Comparison of ENCODE assay signal across 8 cellular contexts in the genomic region with DNA sequence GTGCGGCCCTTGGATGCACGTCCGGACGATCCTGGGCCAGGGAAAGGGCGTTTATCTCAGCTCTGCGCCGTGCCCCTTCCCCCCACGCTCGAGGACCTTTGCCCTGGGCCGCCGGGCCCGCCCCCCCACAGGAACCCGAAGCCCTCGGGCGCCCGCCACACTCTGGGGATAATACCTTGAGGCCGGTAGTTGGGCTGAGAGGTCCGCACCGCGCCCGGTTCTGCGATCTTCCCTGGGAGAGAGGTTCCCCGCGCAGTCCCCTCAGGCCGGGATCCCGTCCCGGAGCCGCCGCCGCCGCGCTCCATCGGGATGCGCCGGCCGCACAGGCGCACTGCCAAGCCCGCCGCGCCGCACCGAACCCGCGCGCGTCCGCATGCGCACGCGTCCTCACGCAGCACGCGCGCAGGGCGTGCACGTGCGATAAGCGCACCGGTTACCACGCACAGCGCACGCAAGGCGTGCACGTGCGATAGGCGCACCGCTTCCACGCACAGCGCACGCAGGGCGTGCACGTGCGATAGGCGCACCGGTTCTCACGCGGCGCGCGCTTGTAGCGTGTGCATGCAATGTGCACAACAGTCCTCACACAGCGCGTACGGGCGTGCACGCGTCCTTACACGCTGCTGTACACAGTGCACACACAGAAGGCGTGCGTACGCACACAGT. TPM values are rescaled to one million over a fixed set of nuclear protein-coding genes. Genes with fewer than 3 reads are reported as not detected.
A peak's percentile ranks its signal among the peaks of the same experiment; 100 is the strongest.
DNase-seq lines count a peak whose midpoint lies in the region; TF ChIP-seq lines count a peak whose summit lies in the region.

MAP7D2 (minus strand) TSS at position 333 of the 666 bp plus-strand sequence; CDS start at position 305, 28 bp downstream.

- DNase-seq in Ammon's horn (ENCODE audit: low spot score) (peak; percentile 4), NCI-H526 treated with DMSO at 0.1 percent for 48 hours (lab: John Stamatoyannopoulos, UW) (peak; percentile 37), esophagus muscularis mucosa (ENCODE audit: extremely low spot score) (no peak), NCI-H774 (lab: John Stamatoyannopoulos, UW) (no peak), LoVo (ENCODE audit: low spot score) (no peak), NCI-H128 (lab: John Stamatoyannopoulos, UW; ENCODE audit: unreplicated experiment) (no peak), germinal center (ENCODE audit: low spot score) (no peak)

- WGBS in esophagus muscularis mucosa, result 80% methylated on average over 11 of the region's 91 CpGs

- no peaks in the 10 kb centered on the region for H3K36me3 ChIP-seq in esophagus muscularis mucosa
- H3K36me3 ChIP-seq in neuron (ENCODE audit: insufficient read depth, low read length), result no peaks in the 10 kb centered on the region

- H3K4me1 ChIP-seq in esophagus muscularis mucosa, result peaks cover 0 to 15% (median 13%) of the 10 kb centered on the region in 4 donors
- H3K4me1 ChIP-seq in neuron (ENCODE audit: insufficient read depth, low read length), result no peaks in the 10 kb centered on the region

- intact Hi-C loops in esophagus muscularis mucosa (cut with DNase I), result no loop called here

- no peaks in the 10 kb centered on the region for H3K9me3 ChIP-seq in esophagus muscularis mucosa
- H3K9me3 ChIP-seq in neuron (ENCODE audit: low read length), result peaks cover 6% of the 10 kb centered on the region

- H3K27ac ChIP-seq in esophagus muscularis mucosa (replicated peaks in 1 of 4), result no peak within 1 kb of the TSS

- TF ChIP-seq EP300 in esophagus muscularis mucosa (IDR thresholded peaks at IDR 0.05), result no peak

- H3K4me3 ChIP-seq in esophagus muscularis mucosa (peak within 1 kb of the TSS; percentile 31 to 47 (median 36)), neuron (ENCODE audit: low read length) (no peak within 1 kb of the TSS)

- no peak for TF ChIP-seq CTCF in esophagus muscularis mucosa (IDR thresholded peaks at IDR 0.05)

- TF ChIP-seq POLR2A in esophagus muscularis mucosa (IDR thresholded peaks at IDR 0.05; ENCODE audit: low read depth), result no peak

- peak within 1 kb of the TSS; percentile 42 for H2AFZ ChIP-seq in neuron (ENCODE audit: low read depth, low read length)

- peaks cover 0 to 22% (median 13%) of the 10 kb centered on the region in 4 donors for H3K27me3 ChIP-seq in esophagus muscularis mucosa
- peaks cover 9% of the 10 kb centered on the region for H3K27me3 ChIP-seq in neuron (ENCODE audit: insufficient read depth, low read length)

RNA-seq across cellular contexts. Expression of gene MAP7D2, which starts in this region (rescaled TPM):
- total RNA-seq in esophagus muscularis mucosa, result under 1 TPM; 0.19 to 0.83 (median 0.44) TPM

Comparison
In these comparisons a context has a peak if more than half of its experiments do, and no peak if none do; other contexts are left out.
1. DNase-seq: peak in Ammon's horn (single experiment) and NCI-H526 treated with DMSO at 0.1 percent for 48 hours (single experiment); none in esophagus muscularis mucosa (single experiment), NCI-H774 (single experiment), LoVo (single experiment), NCI-H128 (single experiment) and germinal center (single experiment).